ENCODE assay signal across 8 cellular contexts in the genomic region with DNA sequence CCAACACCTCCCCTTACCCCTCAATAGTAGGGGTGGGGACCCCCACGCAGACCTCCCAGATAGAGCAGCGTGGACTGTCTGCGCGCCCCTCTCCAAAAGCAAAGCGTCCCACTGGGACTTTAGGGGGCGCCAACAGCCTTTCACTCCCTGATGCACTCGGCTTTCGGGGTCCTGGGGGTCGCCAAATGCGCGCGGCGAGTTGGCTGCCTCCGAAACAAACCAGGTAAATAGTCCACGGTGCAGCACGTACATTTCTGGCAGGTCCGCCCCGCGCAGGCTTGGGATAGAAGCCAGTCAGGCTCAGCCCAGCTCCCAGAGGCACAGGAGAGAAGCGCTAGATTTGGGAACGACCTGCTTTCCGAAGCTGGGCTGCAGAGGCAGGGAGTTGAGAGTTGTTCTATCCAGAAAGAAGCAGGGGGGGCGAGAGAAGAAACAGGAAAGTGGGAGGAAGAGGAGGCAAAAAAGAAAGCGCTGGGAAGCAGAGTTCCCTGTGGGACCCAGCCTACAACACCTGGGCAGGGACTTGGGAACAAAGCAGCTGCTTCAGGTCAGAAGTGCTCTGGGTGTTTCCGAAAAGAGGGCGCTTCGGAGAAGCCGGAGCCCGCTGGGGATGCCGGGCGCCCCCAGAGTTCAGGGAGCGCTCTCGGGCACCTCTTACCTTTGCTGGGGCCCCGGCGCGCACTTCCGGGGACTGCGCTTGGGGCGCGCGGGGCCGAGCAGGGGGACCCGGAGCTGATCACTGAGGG. TPM values are rescaled to one million over a fixed set of nuclear protein-coding genes. Genes with fewer than 3 reads are reported as not detected.
DNase-seq lines count a peak whose midpoint lies in the region; ATAC-seq and TF ChIP-seq lines count a peak whose summit lies in the region.

No MANE protein-coding gene starts in this region.

- no peak overlapping the region for H3K27ac ChIP-seq in ovary

- H3K9me3 ChIP-seq in ovary: no peaks in the 10 kb centered on the region

- H3K36me3 Mint-ChIP-seq in T-helper 1 cell treated with Interleukin-12 subunit alpha and Interleukin-12 subunit beta and Interleukin-4 antibody, amounts not matched to agents 30 μg/mL and 1 μg/mL, for 36 hours (ENCODE audit: low read depth): no peaks in the 10 kb centered on the region

- peaks cover 6% of the 10 kb centered on the region for H3K4me1 ChIP-seq in ovary (ENCODE audit: insufficient read depth)

- no peak overlapping the region for H3K27ac Mint-ChIP-seq in T-helper 1 cell treated with Interleukin-12 subunit alpha and Interleukin-12 subunit beta and Interleukin-4 antibody, amounts not matched to agents 30 μg/mL and 1 μg/mL, for 36 hours

- no peaks in the 10 kb centered on the region for H3K9me3 Mint-ChIP-seq in T-helper 1 cell treated with Interleukin-12 subunit alpha and Interleukin-12 subunit beta and Interleukin-4 antibody, amounts not matched to agents 30 μg/mL and 1 μg/mL, for 36 hours

- CTCF ChIA-PET in BJ (lab: Yijun Ruan, JAX): interaction anchor here (1.2 to 7.2 kb wide), 12 partner anchors 9 to 95 kb away, joined by 3 to 70 read pairs (median 6); no protein-coding TSS in a partner anchor

- TF ChIP-seq EP300 in ovary (IDR thresholded peaks at IDR 0.05): no peak

- 0% methylated on average over 43 of the region's 43 CpGs for WGBS in ovary, 3 donors

- H3K36me3 ChIP-seq in BJ (ENCODE audit: control insufficient read depth, insufficient read depth, low read length) (no peaks in the 10 kb centered on the region; the same call in 1 of the 2 replicates), ovary (no peaks in the 10 kb centered on the region)

- TF ChIP-seq CTCF in BJ (IDR thresholded peaks at IDR 0.05; ENCODE audit: insufficient read depth, low read depth, low read length) (peak; percentile 64), fibroblast of pulmonary artery (IDR thresholded peaks at IDR 0.05; ENCODE audit: low read length, missing control alignments) (peak; percentile 44), ovary (IDR thresholded peaks at IDR 0.05) (no peak)

- intact Hi-C loops in ovary (cut with DNase I): no loop called here

- peak; percentile 33 for ATAC-seq in GM21737 (IDR thresholded peaks at IDR 0.05; ENCODE audit: unreplicated experiment)

- H3K4me3 ChIP-seq in BJ (ENCODE audit: low read depth, low read length) (peak overlapping the region; percentile 78), fibroblast of pulmonary artery (replicated peaks; ENCODE audit: low read depth, low read length) (peak overlapping the region; percentile 73), ovary (peak overlapping the region; percentile 44)

- H3K27me3 ChIP-seq in BJ (ENCODE audit: control insufficient read depth, insufficient read depth, low read length) (no peaks in the 10 kb centered on the region), ovary (no peaks in the 10 kb centered on the region)

- TF ChIP-seq POLR2A in ovary (IDR thresholded peaks at IDR 0.05): no peak

- peaks cover 8% of the 10 kb centered on the region for H3K4me1 Mint-ChIP-seq in T-helper 1 cell treated with Interleukin-12 subunit alpha and Interleukin-12 subunit beta and Interleukin-4 antibody, amounts not matched to agents 30 μg/mL and 1 μg/mL, for 36 hours (ENCODE audit: low read depth)

- DNase-seq in BJ (ENCODE audit: low read depth) (no peak), fibroblast of pulmonary artery (ENCODE audit: low read depth) (peak; percentile 44), ovary (peak in 3 of 5 donors; percentile 15 to 40 (median 28)), NAMALWA (ENCODE audit: low spot score) (no peak), T-helper 9 cell (no peak)
- DNase-seq in stimulated activated CD4-positive, alpha-beta T cell treated with anti-CD3 and anti-CD28 coated beads, Interleukin-12 subunit alpha, Interleukin-12 subunit beta, amount 100 ng/mL, for 4 hours: no peak

- POLR2A ChIA-PET in BJ (lab: Charles Lee): interaction anchor here (0.6 to 1.2 kb wide), 2 partner anchors 43 to 63 kb away, joined by 3 read pairs; no protein-coding TSS in a partner anchor

- H3K27me3 Mint-ChIP-seq in T-helper 1 cell treated with Interleukin-12 subunit alpha and Interleukin-12 subunit beta and Interleukin-4 antibody, amounts not matched to agents 30 μg/mL and 1 μg/mL, for 36 hours (ENCODE audit: low read depth): peaks cover 57% of the 10 kb centered on the region

- H3K4me3 Mint-ChIP-seq in T-helper 1 cell treated with Interleukin-12 subunit alpha and Interleukin-12 subunit beta and Interleukin-4 antibody, amounts not matched to agents 30 μg/mL and 1 μg/mL, for 36 hours: peak overlapping the region; percentile 83

RNA-seq across cellular contexts. Expression of a gene that starts 0.5 kb away (rescaled TPM):
- polyA plus RNA-seq in BJ (2011; rRNA removed): 30.2 and 41.0 TPM in 2 replicates
- polyA minus RNA-seq in BJ (2011; rRNA and poly(A)+ RNA removed): 24.3 and 40.2 TPM in 2 replicates
- 10 to 100 TPM in 1 of 7 donors, 1 to 10 TPM in 5, under 1 TPM in 1; 0.76 to 12.2 (median 1.6) TPM for total RNA-seq in ovary
- under 1 TPM; 0.62 to 0.80 TPM for polyA plus RNA-seq in ovary

Comparison
In these comparisons a context has a peak if more than half of its experiments do, and no peak if none do; other contexts are left out.
1. DNase-seq: peak in fibroblast of pulmonary artery (single experiment) and ovary (3 of 5); none in BJ (single experiment), NAMALWA (single experiment), T-helper 9 cell (single experiment) and stimulated activated CD4-positive, alpha-beta T cell treated with anti-CD3 and anti-CD28 coated beads, Interleukin-12 subunit alpha, Interleukin-12 subunit beta, amount 100 ng/mL, for 4 hours (single experiment).
2. CTCF ChIP-seq: peak in BJ (single experiment) and fibroblast of pulmonary artery (single experiment); none in ovary (0 of 3).
3. RNA of a gene that starts 0.5 kb away (polyA plus RNA-seq): 30.2 to 41.0 TPM in BJ; 0.62 to 0.80 TPM in ovary; every median in the first group is over 10 times any median in the second.
4. Peak in every context shown above with its lines, with median percentiles within 50 percentile points of each other: H3K4me3 ChIP-seq.